ENCODE assay signal across 28 cellular contexts in genomic region chr12:65646127-65646643, GRCh38.
DNase-seq lines count a peak whose midpoint lies in the region; ATAC-seq, FAIRE-seq and TF ChIP-seq lines count a peak whose summit lies in the region.
"Had no signal": no experiment of that assay in that cellular context is flagged by ENCODE, and none has a peak within 500 bp of the region (broad histone marks: within the 10 kb centered on the region; RNA-seq: fewer than 3 reads in every experiment).

No MANE protein-coding gene starts in this region.

- peak overlapping the region; percentile 19 to 40; a peak in 2 of 6 replicates for H3K27ac ChIP-seq in A549
- H3K27ac ChIP-seq in HCT116 (ENCODE audit: low read depth, low read length) = peak overlapping the region; percentile 100; the same call in 1 of the 2 replicates
- H3K27ac ChIP-seq in K562 (ENCODE audit: extremely low read depth, low read depth, low read length) = peak overlapping the region; percentile 48
- H3K27ac ChIP-seq in osteoblast (ENCODE audit: low read depth, low read length) = no peak overlapping the region
- H3K27ac ChIP-seq: KMS-11, PC-9 had no signal

- DNase-seq in A549 (ENCODE audit: low read depth in 1 of 2, low spot score in 1 of 2) (no peak), HCT116 (ENCODE audit: low read depth, low spot score) (no peak), K562 (ENCODE audit: extremely low read depth in 1 of 4, low spot score in 3 of 4) (no peak), osteoblast (ENCODE audit: insufficient read length, low spot score, missing footprints) (no peak), osteocyte (ENCODE audit: extremely low spot score, unreplicated experiment) (no peak), COR-L47 (lab: John Stamatoyannopoulos, UW) (no peak)
- no peak for DNase-seq in activated naive CD4-positive, alpha-beta T cell treated with Interleukin-2 at 50 U/mL for 16 hours
- DNase-seq: 8988T; C1 segment of cervical spinal cord; Caco-2; CD4-positive, alpha-beta memory T cell; DMS79; EL; GDM1; H9; HFFc6; MM.1S; NCI-H2029 treated with DMSO at 0.1 percent for 48 hours; NCI-H446 treated with DMSO at 0.1 percent for 48 hours; NCI-H526; NCI-H82; NK-92 treated with Interleukin-12 subunit alpha and Interleukin-12 subunit beta, amount 100 ng/mL, for 24 hours; PC-9; RPMI8226; SHP77 had no signal

- 92% methylated on average over 11 of the region's 11 CpGs for WGBS in A549 (ENCODE audit: missing lambda C conversion rate)
- WGBS in K562 (ENCODE audit: insufficient coverage, low coverage, missing lambda C conversion rate) = 22% methylated on average over 11 of the region's 11 CpGs

- TF ChIP-seq EP300 in A549 (IDR thresholded peaks at IDR 0.05) (no peak), K562 (IDR thresholded peaks at IDR 0.05; ENCODE audit: low read length) (no peak)

- H3K9me2 ChIP-seq in HCT116 (ENCODE audit: insufficient read depth) = no peaks in the 10 kb centered on the region

- H3K79me2 ChIP-seq in HCT116 (ENCODE audit: insufficient read depth, low read length) (peaks cover under 1% of the 10 kb centered on the region; the same call in 1 of the 2 replicates), K562 (ENCODE audit: control insufficient read depth, insufficient read depth, low read length) (no peaks in the 10 kb centered on the region), osteoblast (ENCODE audit: insufficient read depth, low read length) (no peaks in the 10 kb centered on the region)

- RAD21 ChIA-PET in HCT116 (lab: Charles Lee; ENCODE audit: low non-redundant PET in 1 of 2, low total read pairs in 2 of 2, uncharacterized antibody in 2 of 2, unreplicated experiment in 2 of 2) = no interaction called here

- H3K27me3 ChIP-seq in HCT116 (ENCODE audit: insufficient read depth, low read length) (no peaks in the 10 kb centered on the region), K562 (ENCODE audit: control insufficient read depth in 2 of 2, insufficient read depth in 2 of 2, low read length in 2 of 2) (no peaks in the 10 kb centered on the region), osteoblast (ENCODE audit: insufficient read depth, low read length) (no peaks in the 10 kb centered on the region)

- H3K4me1 Mint-ChIP-seq in osteocyte (ENCODE audit: unreplicated experiment) = peaks cover 22% of the 10 kb centered on the region
- H3K4me1 Mint-ChIP-seq: CD4-positive, alpha-beta memory T cell; H9 had no signal

- H3K36me3 ChIP-seq in HCT116 (ENCODE audit: control insufficient read depth in 1 of 2, insufficient read depth in 2 of 2, low read length in 2 of 2) = peaks cover 0 to 3% of the 10 kb centered on the region in 2 experiments; a peak in 1 of 4 replicates
- no peaks in the 10 kb centered on the region for H3K36me3 ChIP-seq in K562 (ENCODE audit: control insufficient read depth, insufficient read depth, low read length)
- H3K36me3 ChIP-seq in osteoblast (ENCODE audit: insufficient read depth, low read length) = no peaks in the 10 kb centered on the region

- H3K9ac ChIP-seq in HCT116 (ENCODE audit: low read length) (no peak overlapping the region), K562 (ENCODE audit: insufficient read depth in 1 of 2, low read depth in 2 of 2, low read length in 2 of 2) (peak overlapping the region in 1 of 2 experiments; percentile 11; a peak in 2 of 4 replicates)
- H3K9ac ChIP-seq: KMS-11 had no signal

- H3K4me1 ChIP-seq in A549 = peaks cover 18% of the 10 kb centered on the region
- peaks cover 47 to 74% of the 10 kb centered on the region in 2 experiments for H3K4me1 ChIP-seq in HCT116 (ENCODE audit: control insufficient read depth in 1 of 2, insufficient read depth in 2 of 2, low read length in 2 of 2)
- H3K4me1 ChIP-seq in K562 (replicated peaks in 1 of 2; ENCODE audit: control insufficient read depth in 2 of 2, insufficient read depth in 2 of 2, low read length in 2 of 2) = no peaks in the 10 kb centered on the region; a peak in 2 of 5 replicates
- H3K4me1 ChIP-seq in osteoblast (ENCODE audit: insufficient read depth, low read length) = peaks cover 21% of the 10 kb centered on the region
- H3K4me1 ChIP-seq: Caco-2 had no signal

- TF ChIP-seq CTCF in A549 (IDR thresholded peaks at IDR 0.05) (no peak), HCT116 (IDR thresholded peaks at IDR 0.05 in 2 of 3, conservative IDR thresholded peaks at IDR 0.05 in 1 of 3; ENCODE audit: borderline replicate concordance in 1 of 3, insufficient read depth in 1 of 3, low read depth in 2 of 3, low read length in 2 of 3) (no peak), K562 (IDR thresholded peaks at IDR 0.05 in 2 of 3, conservative IDR thresholded peaks at IDR 0.05 in 1 of 3; ENCODE audit: insufficient read depth in 2 of 3, low read depth in 1 of 3, low read length in 3 of 3) (no peak), osteoblast (IDR thresholded peaks at IDR 0.05; ENCODE audit: extremely low read depth, low read depth, low read length) (no peak), osteocyte (IDR thresholded peaks at IDR 0.05) (no peak)

- no peaks in the 10 kb centered on the region for H3K9me1 ChIP-seq in K562 (ENCODE audit: control insufficient read depth, insufficient read depth, low read length)

- in situ Hi-C loops in K562 (cut with MboI) = no loop called here

- CTCF ChIA-PET in A549 (lab: Yijun Ruan, JAX) = interaction anchor here (1.2 kb wide), 1 partner anchor 44 kb away, joined by 3 read pairs; no protein-coding TSS in a partner anchor
- CTCF ChIA-PET in HCT116 (lab: Charles Lee) = no interaction called here
- CTCF ChIA-PET in K562 (lab: Yijun Ruan, JAX; ENCODE audit: low intra/inter-chr PET ratio) = no interaction called here

- no peak for ATAC-seq in A549
- no peak for ATAC-seq in HCT116
- ATAC-seq in K562 = peak; percentile 52; the same call in 2 of the 3 replicates
- no peak for ATAC-seq in GM21529 (IDR thresholded peaks at IDR 0.05; ENCODE audit: unreplicated experiment)

- H3K27me3 Mint-ChIP-seq in osteocyte (ENCODE audit: unreplicated experiment) = no peaks in the 10 kb centered on the region

- H3K9me3 ChIP-seq in A549 = peaks cover 4% of the 10 kb centered on the region; the same call in 1 of the 3 replicates
- no peaks in the 10 kb centered on the region for H3K9me3 ChIP-seq in HCT116 (ENCODE audit: control insufficient read depth in 1 of 2, insufficient read depth in 1 of 2, low read depth in 1 of 2, low read length in 2 of 2)
- H3K9me3 ChIP-seq in K562 (replicated peaks; ENCODE audit: control insufficient read depth, insufficient read depth, low read depth, low read length) = no peaks in the 10 kb centered on the region
- H3K9me3 ChIP-seq in osteoblast (ENCODE audit: low read depth, low read length) = no peaks in the 10 kb centered on the region
- H3K9me3 ChIP-seq: Caco-2 had no signal

- POLR2A ChIA-PET in A549 (lab: Yijun Ruan, JAX) (no interaction called here), HCT116 (lab: Charles Lee) (interaction anchor here (3.5 kb wide), 1 partner anchor 38 kb away, joined by 9 read pairs; no protein-coding TSS in a partner anchor), K562 (lab: Yijun Ruan, JAX) (no interaction called here)

- no peak for TF ChIP-seq POLR2A in A549 (IDR thresholded peaks at IDR 0.05; ENCODE audit: low read length)
- TF ChIP-seq POLR2A in HCT116 (IDR thresholded peaks at IDR 0.05; ENCODE audit: borderline replicate concordance, extremely low read depth, insufficient read depth, insufficient read length) = no peak
- no peak for TF ChIP-seq POLR2A in K562 (conservative IDR thresholded peaks at IDR 0.05)

- TF ChIP-seq RAD21 in A549 (conservative IDR thresholded peaks at IDR 0.05 in 1 of 2, IDR thresholded peaks at IDR 0.05 in 1 of 2) (no peak), HCT116 (IDR thresholded peaks at IDR 0.05; ENCODE audit: low read depth) (no peak), K562 (CRISPR knock-in tag; conservative IDR thresholded peaks at IDR 0.05 in 1 of 2, IDR thresholded peaks at IDR 0.05 in 1 of 2) (no peak)

- no peak overlapping the region for H3K4me2 ChIP-seq in A549
- H3K4me2 ChIP-seq in HCT116 (ENCODE audit: low read length) = no peak overlapping the region
- peak overlapping the region; percentile 33 for H3K4me2 ChIP-seq in K562 (ENCODE audit: insufficient read depth, low read length)
- no peak overlapping the region for H3K4me2 ChIP-seq in osteoblast (ENCODE audit: insufficient read depth, low read length)
- H3K4me2 ChIP-seq: KMS-11, PC-9 had no signal

- no peak overlapping the region for H2AFZ ChIP-seq in HCT116 (ENCODE audit: low read depth, low read length, poor library complexity, severe bottlenecking)
- peak overlapping the region; percentile 86 for H2AFZ ChIP-seq in K562 (ENCODE audit: low read depth, low read length)
- peak overlapping the region; percentile 40 for H2AFZ ChIP-seq in osteoblast (ENCODE audit: low read length)
- H2AFZ ChIP-seq: PC-9 had no signal

- BruUV-seq in HCT116 (replicated peaks; lab: Mats Ljungman, UMichigan) = no TSS peak
- BruUV-seq in K562 (replicated peaks; lab: Mats Ljungman, UMichigan) = no TSS peak

- H3K9me3 Mint-ChIP-seq in osteocyte (ENCODE audit: unreplicated experiment) = peaks cover 6% of the 10 kb centered on the region
- H3K9me3 Mint-ChIP-seq: H9 had no signal

- intact Hi-C loops in HCT116 (cut with micrococcal nuclease) (no loop called here), K562 (cut with micrococcal nuclease) (no loop called here)

- H3K27ac Mint-ChIP-seq in osteocyte (ENCODE audit: unreplicated experiment) = no peak overlapping the region
- H3K27ac Mint-ChIP-seq: CD4-positive, alpha-beta memory T cell; H9; HFFc6 had no signal

- H3K4me3 Mint-ChIP-seq in osteocyte (ENCODE audit: unreplicated experiment) = no peak overlapping the region
- H3K4me3 Mint-ChIP-seq: CD4-positive, alpha-beta memory T cell; H9; HFFc6 had no signal

- H3K36me3 Mint-ChIP-seq in osteocyte (ENCODE audit: unreplicated experiment) = peaks cover 3% of the 10 kb centered on the region
- H3K36me3 Mint-ChIP-seq: CD4-positive, alpha-beta memory T cell had no signal

- FAIRE-seq in A549 (lab: Jason Lieb, UNC) (no peak), K562 (lab: Jason Lieb, UNC) (no peak)
- FAIRE-seq: GM19239 had no signal

- no peaks in the 10 kb centered on the region for H4K20me1 ChIP-seq in HCT116 (ENCODE audit: insufficient read depth)
- H4K20me1 ChIP-seq in K562 (replicated peaks; ENCODE audit: control insufficient read depth, insufficient read depth, low read length) = no peaks in the 10 kb centered on the region
- H4K20me1 ChIP-seq in osteoblast (ENCODE audit: insufficient read depth, low read length) = no peaks in the 10 kb centered on the region

- H3K4me3 ChIP-seq in A549 (no peak overlapping the region), HCT116 (replicated peaks in 1 of 2; ENCODE audit: low read depth in 1 of 2, low read length in 2 of 2) (no peak overlapping the region), K562 (no peak overlapping the region), osteoblast (ENCODE audit: insufficient read depth, low read length) (no peak overlapping the region)
- H3K4me3 ChIP-seq: PC-9 had no signal

TF ChIP-seq in A549, 52 proteins besides CTCF, POLR2A, EP300 and RAD21 (continues in another document):
- TF ChIP-seq TFCP2L1 (CRISPR knock-in tag; IDR thresholded peaks at IDR 0.05) = no peak

TF ChIP-seq in K562, 482 proteins besides CTCF, POLR2A, EP300 and RAD21 (continues in another document):
- peak; percentile 32; the same call in 1 of the 2 replicates for TF ChIP-seq DDX20 (tag; IDR thresholded peaks at IDR 0.05; ENCODE audit: low read depth)
- no peak for TF ChIP-seq HLTF (IDR thresholded peaks at IDR 0.05)
- peak; percentile 81 for TF ChIP-seq TAF7 (tag; IDR thresholded peaks at IDR 0.05)
